In genomic region chr4:123317211-123317610, GRCh38 we compare ENCODE assay signal across 23 cellular contexts.
A peak's percentile ranks its signal among the peaks of the same experiment; 100 is the strongest.
DNase-seq lines count a peak whose midpoint lies in the region; ATAC-seq, FAIRE-seq and TF ChIP-seq lines count a peak whose summit lies in the region.
"Had no signal": no experiment of that assay in that cellular context is flagged by ENCODE, and none has a peak within 500 bp of the region (broad histone marks: within the 10 kb centered on the region; RNA-seq: fewer than 3 reads in every experiment).

No MANE protein-coding gene starts in this region.

- CTCF ChIA-PET in K562 (lab: Yijun Ruan, JAX; ENCODE audit: low intra/inter-chr PET ratio): no interaction called here

- TF ChIP-seq EP300 in K562 (IDR thresholded peaks at IDR 0.05; ENCODE audit: low read length): no peak
- TF ChIP-seq EP300 in suprapubic skin (IDR thresholded peaks at IDR 0.05): no peak

- H3K27ac ChIP-seq in K562 (ENCODE audit: extremely low read depth, low read depth, low read length) (no peak overlapping the region), left lung (no peak overlapping the region), suprapubic skin (no peak overlapping the region)

- H3K9me1 ChIP-seq in K562 (ENCODE audit: control insufficient read depth, insufficient read depth, low read length): no peaks in the 10 kb centered on the region

- no peaks in the 10 kb centered on the region for H4K20me1 ChIP-seq in K562 (replicated peaks; ENCODE audit: control insufficient read depth, insufficient read depth, low read length)

- H3K27me3 ChIP-seq in K562 (ENCODE audit: control insufficient read depth in 2 of 2, insufficient read depth in 2 of 2, low read length in 2 of 2): no peaks in the 10 kb centered on the region
- no peaks in the 10 kb centered on the region for H3K27me3 ChIP-seq in left lung
- no peaks in the 10 kb centered on the region for H3K27me3 ChIP-seq in suprapubic skin
- H3K27me3 ChIP-seq: BE2C had no signal

- intact Hi-C loops in K562 (cut with micrococcal nuclease) (no loop called here), left lung (cut with DNase I) (no loop called here)

- DNase-seq in EL: peak; percentile 46
- DNase-seq in NCI-H226: peak; percentile 19
- DNase-seq in K562 (ENCODE audit: extremely low read depth in 1 of 4, low spot score in 3 of 4): no peak
- no peak for DNase-seq in left lung
- DNase-seq in suprapubic skin (ENCODE audit: low spot score in 2 of 2): no peak
- DNase-seq: ACHN; BE2C; C1 segment of cervical spinal cord; CD4-positive, CD25-positive, alpha-beta regulatory T cell; CD8-positive, alpha-beta memory T cell; DMS153; DMS79; H7; HFFc6; KG1 had no signal

- TF ChIP-seq CTCF in K562 (IDR thresholded peaks at IDR 0.05 in 2 of 3, conservative IDR thresholded peaks at IDR 0.05 in 1 of 3; ENCODE audit: insufficient read depth in 2 of 3, low read depth in 1 of 3, low read length in 3 of 3) (no peak), left lung (IDR thresholded peaks at IDR 0.05) (no peak), suprapubic skin (IDR thresholded peaks at IDR 0.05) (no peak)

- H3K36me3 ChIP-seq in K562 (ENCODE audit: control insufficient read depth, insufficient read depth, low read length): peaks cover 18% of the 10 kb centered on the region; the same call in 2 of the 3 replicates
- H3K36me3 ChIP-seq in left lung: no peaks in the 10 kb centered on the region
- H3K36me3 ChIP-seq in suprapubic skin: no peaks in the 10 kb centered on the region
- H3K36me3 ChIP-seq: BE2C had no signal

- H3K4me2 ChIP-seq in K562 (ENCODE audit: insufficient read depth, low read length): no peak overlapping the region
- H3K4me2 ChIP-seq: GM23338 had no signal

- H3K4me1 ChIP-seq in K562 (replicated peaks in 1 of 2; ENCODE audit: control insufficient read depth in 2 of 2, insufficient read depth in 2 of 2, low read length in 2 of 2): no peaks in the 10 kb centered on the region
- no peaks in the 10 kb centered on the region for H3K4me1 ChIP-seq in left lung
- no peaks in the 10 kb centered on the region for H3K4me1 ChIP-seq in suprapubic skin
- H3K4me1 ChIP-seq: BE2C had no signal

- POLR2A ChIA-PET in K562 (lab: Yijun Ruan, JAX): no interaction called here

- H3K9ac ChIP-seq in K562 (ENCODE audit: insufficient read depth in 1 of 2, low read depth in 2 of 2, low read length in 2 of 2): no peak overlapping the region

- BruUV-seq in K562 (replicated peaks; lab: Mats Ljungman, UMichigan): no TSS peak

- peak; percentile 32 for FAIRE-seq in K562 (lab: Jason Lieb, UNC)
- FAIRE-seq: G401.6, GM12891, GM19239, HTR-8/SVneo had no signal

- H3K79me2 ChIP-seq in K562 (ENCODE audit: control insufficient read depth, insufficient read depth, low read length): no peaks in the 10 kb centered on the region

- TF ChIP-seq RAD21 in K562 (CRISPR knock-in tag; conservative IDR thresholded peaks at IDR 0.05 in 1 of 2, IDR thresholded peaks at IDR 0.05 in 1 of 2): no peak

- H2AFZ ChIP-seq in K562 (ENCODE audit: low read depth, low read length): no peak overlapping the region
- H2AFZ ChIP-seq: GM23338 had no signal

- 90% methylated on average over 1 of the region's 2 CpGs for WGBS in K562 (ENCODE audit: insufficient coverage, low coverage, missing lambda C conversion rate)
- WGBS in suprapubic skin: 64% methylated on average over 2 of the region's 2 CpGs

- ATAC-seq in K562 (no peak), left lung (no peak), HG02970 (IDR thresholded peaks at IDR 0.05; ENCODE audit: low FRiP score, unreplicated experiment) (no peak), GM21529 (IDR thresholded peaks at IDR 0.05; ENCODE audit: unreplicated experiment) (no peak)
- ATAC-seq: GM23338, HCT116 had no signal

- no peaks in the 10 kb centered on the region for H3K9me3 ChIP-seq in K562 (replicated peaks; ENCODE audit: control insufficient read depth, insufficient read depth, low read depth, low read length)
- H3K9me3 ChIP-seq in left lung: peaks cover 0 to 14% of the 10 kb centered on the region in 2 donors
- H3K9me3 ChIP-seq in suprapubic skin: peaks cover 9% of the 10 kb centered on the region
- H3K9me3 ChIP-seq: BE2C had no signal

- in situ Hi-C loops in K562 (cut with MboI): no loop called here

- no peak overlapping the region for H3K4me3 ChIP-seq in K562
- no peak overlapping the region for H3K4me3 ChIP-seq in left lung
- H3K4me3 ChIP-seq in suprapubic skin: no peak overlapping the region
- H3K4me3 ChIP-seq: GM23338 had no signal

- TF ChIP-seq POLR2A in K562 (conservative IDR thresholded peaks at IDR 0.05) (no peak), suprapubic skin (IDR thresholded peaks at IDR 0.05) (no peak)

TF ChIP-seq in K562, 482 proteins besides CTCF, POLR2A, EP300 and RAD21 (continues in another document):
- TF ChIP-seq CBX3 (IDR thresholded peaks at IDR 0.05; ENCODE audit: borderline replicate concordance in 1 of 2, low read length in 2 of 2): no peak
- TF ChIP-seq RFX7 (CRISPR knock-in tag; IDR thresholded peaks at IDR 0.05): no peak
- TF ChIP-seq, protein P1, sequence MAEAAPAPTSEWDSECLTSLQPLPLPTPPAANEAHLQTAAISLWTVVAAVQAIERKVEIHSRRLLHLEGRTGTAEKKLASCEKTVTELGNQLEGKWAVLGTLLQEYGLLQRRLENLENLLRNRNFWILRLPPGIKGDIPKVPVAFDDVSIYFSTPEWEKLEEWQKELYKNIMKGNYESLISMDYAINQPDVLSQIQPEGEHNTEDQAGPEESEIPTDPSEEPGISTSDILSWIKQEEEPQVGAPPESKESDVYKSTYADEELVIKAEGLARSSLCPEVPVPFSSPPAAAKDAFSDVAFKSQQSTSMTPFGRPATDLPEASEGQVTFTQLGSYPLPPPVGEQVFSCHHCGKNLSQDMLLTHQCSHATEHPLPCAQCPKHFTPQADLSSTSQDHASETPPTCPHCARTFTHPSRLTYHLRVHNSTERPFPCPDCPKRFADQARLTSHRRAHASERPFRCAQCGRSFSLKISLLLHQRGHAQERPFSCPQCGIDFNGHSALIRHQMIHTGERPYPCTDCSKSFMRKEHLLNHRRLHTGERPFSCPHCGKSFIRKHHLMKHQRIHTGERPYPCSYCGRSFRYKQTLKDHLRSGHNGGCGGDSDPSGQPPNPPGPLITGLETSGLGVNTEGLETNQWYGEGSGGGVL (CRISPR knock-in tag; IDR thresholded peaks at IDR 0.05): no peak
- TF ChIP-seq MIER1 (IDR thresholded peaks at IDR 0.05; ENCODE audit: low read depth): no peak
- TF ChIP-seq ZNF134 (CRISPR knock-in tag; conservative IDR thresholded peaks at IDR 0.05): no peak
- TF ChIP-seq PHTF2 (CRISPR knock-in tag; IDR thresholded peaks at IDR 0.05): no peak
- TF ChIP-seq HDAC6 (IDR thresholded peaks at IDR 0.05; ENCODE audit: low read depth, low read length): no peak
- TF ChIP-seq CBFA2T2 (conservative IDR thresholded peaks at IDR 0.05): no peak
- no peak for TF ChIP-seq ZNF354B (CRISPR knock-in tag; IDR thresholded peaks at IDR 0.05)
- no peak for TF ChIP-seq TEAD2 (tag; IDR thresholded peaks at IDR 0.05)
- no peak for TF ChIP-seq POLR2G (IDR thresholded peaks at IDR 0.05; ENCODE audit: low read depth, low read length)
- no peak for TF ChIP-seq ZBTB26 (CRISPR knock-in tag; IDR thresholded peaks at IDR 0.05)
- TF ChIP-seq THRB (CRISPR knock-in tag; conservative IDR thresholded peaks at IDR 0.05): no peak
- no peak for TF ChIP-seq TRIM24 (IDR thresholded peaks at IDR 0.05)
- no peak for TF ChIP-seq KDM4B (IDR thresholded peaks at IDR 0.05; ENCODE audit: borderline replicate concordance in 2 of 2, low read depth in 1 of 2)
- TF ChIP-seq ZNF212 (CRISPR knock-in tag; IDR thresholded peaks at IDR 0.05): no peak

Comparison
In these comparisons a context has a peak if more than half of its experiments do, and no peak if none do; other contexts are left out.
1. DNase-seq: peak in EL (single experiment) and NCI-H226 (single experiment); none in K562 (0 of 4), left lung (0 of 2) and suprapubic skin (0 of 2).